Comparison of ENCODE assay signal across 18 cellular contexts in genomic region chr2:122743031-122743675, GRCh38.
DNase-seq lines count a peak whose midpoint lies in the region; ATAC-seq, FAIRE-seq and TF ChIP-seq lines count a peak whose summit lies in the region.
"Had no signal": no experiment of that assay in that cellular context is flagged by ENCODE, and none has a peak within 500 bp of the region (broad histone marks: within the 10 kb centered on the region; RNA-seq: fewer than 3 reads in every experiment).

No MANE protein-coding gene starts in this region.

- peaks cover 6% of the 10 kb centered on the region; the same call in 1 of the 2 replicates for H3K9me2 ChIP-seq in GM23338 (ENCODE audit: insufficient read depth)

- POLR2A ChIA-PET in GM12878 (lab: Charles Lee), result interaction anchor here (1.4 kb wide), 2 partner anchors 35 to 37 kb away, joined by 3 to 6 read pairs; no protein-coding TSS in a partner anchor

- peaks cover 1% of the 10 kb centered on the region for H3K27me3 Mint-ChIP-seq in GM23338 (ENCODE audit: insufficient read depth, low read depth, poor library complexity)
- no peaks in the 10 kb centered on the region for H3K27me3 Mint-ChIP-seq in neural progenitor cell (ENCODE audit: insufficient read depth, low read depth)
- H3K27me3 Mint-ChIP-seq: CD4-positive, alpha-beta memory T cell had no signal

- peaks cover 2% of the 10 kb centered on the region; the same call in 1 of the 3 replicates for H3K9me3 Mint-ChIP-seq in GM23338
- no peaks in the 10 kb centered on the region for H3K9me3 Mint-ChIP-seq in neural progenitor cell

- 0 out of 2 replicates have a peak, but pooled peaks cover 1% of the 10 kb centered on the region for H3K36me3 ChIP-seq in GM23338 (ENCODE audit: insufficient read depth)
- H3K36me3 ChIP-seq in GM12878 (ENCODE audit: control insufficient read depth in 2 of 2, insufficient read depth in 2 of 2, low read length in 1 of 2), result no peaks in the 10 kb centered on the region
- H3K36me3 ChIP-seq in neural progenitor cell, result no peaks in the 10 kb centered on the region
- H3K36me3 ChIP-seq: HAP-1 had no signal

- H3K9ac ChIP-seq in GM12878 (ENCODE audit: control insufficient read depth, insufficient read depth, low read length) (no peak overlapping the region), neural progenitor cell (no peak overlapping the region)
- H3K9ac ChIP-seq: GM23248 had no signal

- DNase-seq in GM23338 (ENCODE audit: low spot score), result no peak
- DNase-seq in GM12878 (ENCODE audit: low read depth, low spot score), result no peak
- DNase-seq in neural progenitor cell (ENCODE audit: low spot score), result no peak
- DNase-seq in activated effector memory CD4-positive, alpha-beta T cell treated with anti-CD3 and anti-CD28 coated beads, Interleukin-2, amount 50 U/mL, for 16 hours, result no peak
- DNase-seq in activated naive CD4-positive, alpha-beta T cell treated with anti-CD3 and anti-CD28 coated beads, Interleukin-2, amount 50 U/mL, for 16 hours, result no peak
- DNase-seq: C1 segment of cervical spinal cord; CD4-positive, alpha-beta memory T cell; COR-L47; DMS153; EL; GDM1; GM23248; HFFc6 had no signal

- no TSS peak for BruUV-seq in GM12878 (replicated peaks; lab: Mats Ljungman, UMichigan)

- no peaks in the 10 kb centered on the region for H4K20me1 ChIP-seq in GM23338 (replicated peaks; ENCODE audit: insufficient read depth)
- H4K20me1 ChIP-seq in GM12878 (ENCODE audit: control insufficient read depth, insufficient read depth), result no peaks in the 10 kb centered on the region
- no peaks in the 10 kb centered on the region for H4K20me1 ChIP-seq in neural progenitor cell (ENCODE audit: low read depth)

- H3K27ac ChIP-seq in GM23338 (ENCODE audit: low read depth) (no peak overlapping the region), GM12878 (ENCODE audit: control insufficient read depth, insufficient read depth) (no peak overlapping the region), neural progenitor cell (no peak overlapping the region)
- H3K27ac ChIP-seq: GM23248 had no signal

- no peak overlapping the region for H3K4me3 ChIP-seq in GM23338
- no peak overlapping the region for H3K4me3 ChIP-seq in GM12878
- H3K4me3 ChIP-seq in neural progenitor cell, result no peak overlapping the region
- H3K4me3 ChIP-seq: GM23248, HAP-1 had no signal

- H3K27me3 ChIP-seq in GM23338 (ENCODE audit: insufficient read depth) (no peaks in the 10 kb centered on the region), GM12878 (replicated peaks in 1 of 2; ENCODE audit: control insufficient read depth in 2 of 2, insufficient read depth in 2 of 2, low read length in 1 of 2) (no peaks in the 10 kb centered on the region), neural progenitor cell (no peaks in the 10 kb centered on the region)

- no peaks in the 10 kb centered on the region for H3F3A ChIP-seq in GM23338 (replicated peaks; ENCODE audit: low read depth)
- H3F3A ChIP-seq in neural progenitor cell (ENCODE audit: low read depth), result no peaks in the 10 kb centered on the region

- H3K9me3 ChIP-seq in GM12878 (replicated peaks; ENCODE audit: control insufficient read depth, insufficient read depth, low read length) (no peaks in the 10 kb centered on the region; the same call in 2 of the 3 replicates), neural progenitor cell (ENCODE audit: low read depth) (no peaks in the 10 kb centered on the region)
- H3K9me3 ChIP-seq: HAP-1 had no signal

- 74% methylated on average over 2 of the region's 2 CpGs for WGBS in GM12878 (ENCODE audit: insufficient coverage, insufficient replicate concordance, low lambda C conversion rate, missing lambda C conversion rate)

- H2AFZ ChIP-seq in GM23338 (peak overlapping the region; percentile 15; the same call in 1 of the 2 replicates), GM12878 (ENCODE audit: control insufficient read depth, low read depth, low read length) (no peak overlapping the region), neural progenitor cell (replicated peaks) (peak overlapping the region; percentile 0)
- H2AFZ ChIP-seq: GM23248 had no signal

- CTCF ChIA-PET in GM12878 (lab: Yijun Ruan, JAX), result interaction anchor here (4.0 kb wide), 1 partner anchor 36 kb away, joined by 25 read pairs; no protein-coding TSS in a partner anchor

- no peak for TF ChIP-seq RAD21 in GM12878 (IDR thresholded peaks at IDR 0.05; ENCODE audit: insufficient read depth, low read depth, low read length)

- H3K79me2 ChIP-seq in GM23338 (replicated peaks; ENCODE audit: insufficient read depth) (no peaks in the 10 kb centered on the region), GM12878 (ENCODE audit: control insufficient read depth, insufficient read depth, low read length) (no peaks in the 10 kb centered on the region), neural progenitor cell (ENCODE audit: low read depth) (no peaks in the 10 kb centered on the region)

- H3K4me3 Mint-ChIP-seq in GM23338, result no peak overlapping the region
- H3K4me3 Mint-ChIP-seq in neural progenitor cell, result no peak overlapping the region
- H3K4me3 Mint-ChIP-seq: CD4-positive, alpha-beta memory T cell; HFFc6 had no signal

- H3K36me3 Mint-ChIP-seq in GM23338 (ENCODE audit: low read depth) (peaks cover 2% of the 10 kb centered on the region), neural progenitor cell (no peaks in the 10 kb centered on the region)
- H3K36me3 Mint-ChIP-seq: CD4-positive, alpha-beta memory T cell had no signal

- no peak for TF ChIP-seq EP300 in GM12878 (IDR thresholded peaks at IDR 0.05; ENCODE audit: borderline replicate concordance in 1 of 2, control insufficient read depth in 1 of 2, low read depth in 2 of 2, low read length in 2 of 2)

- RAD21 ChIA-PET in GM12878 (lab: Charles Lee; ENCODE audit: unreplicated experiment), result no interaction called here

- TF ChIP-seq CTCF in GM23338 (conservative IDR thresholded peaks at IDR 0.05; ENCODE audit: low read depth in 2 of 2) (no peak), GM12878 (IDR thresholded peaks at IDR 0.05 in 2 of 3, conservative IDR thresholded peaks at IDR 0.05 in 1 of 3; ENCODE audit: control insufficient read depth in 2 of 3, extremely low read depth in 1 of 3, insufficient read depth in 1 of 3, low read depth in 3 of 3, low read length in 3 of 3) (no peak), neural progenitor cell (IDR thresholded peaks at IDR 0.05) (no peak)

- SMC1A ChIA-PET in GM12878 (lab: Charles Lee; ENCODE audit: uncharacterized antibody, unreplicated experiment), result interaction anchor here (0.7 to 6.8 kb wide), 3 partner anchors 34 to 225 kb away, joined by 3 to 173 read pairs (median 3); no protein-coding TSS in a partner anchor

- FAIRE-seq in GM12878 (lab: Jason Lieb, UNC), result no peak
- FAIRE-seq: GM12892, GM19239, H54 had no signal

- no peak for TF ChIP-seq POLR2A in GM12878 (IDR thresholded peaks at IDR 0.05; ENCODE audit: low read depth, low read length)

- in situ Hi-C loops in GM12878 (cut with MboI), result loop anchor here (10.0 kb wide), 1 partner anchor 768 kb away; no protein-coding TSS in a partner anchor

- ATAC-seq in GM23338 (no peak), GM12878 (no peak), GM18498 (IDR thresholded peaks at IDR 0.05; ENCODE audit: unreplicated experiment) (no peak)

- intact Hi-C loops in GM12878 (cut with micrococcal nuclease; ENCODE audit: unreplicated experiment), result loop anchor here (5.0 kb wide), 2 partner anchors 106 to 311 kb away; no protein-coding TSS in a partner anchor

- peaks cover 22% of the 10 kb centered on the region; the same call in 1 of the 2 replicates for H3K4me1 ChIP-seq in GM23338 (ENCODE audit: insufficient read depth)
- no peaks in the 10 kb centered on the region for H3K4me1 ChIP-seq in GM12878 (ENCODE audit: control insufficient read depth, insufficient read depth, low read length)
- no peaks in the 10 kb centered on the region for H3K4me1 ChIP-seq in neural progenitor cell
- H3K4me1 ChIP-seq: HAP-1 had no signal

- H3K27ac Mint-ChIP-seq in GM23338, result no peak overlapping the region
- H3K27ac Mint-ChIP-seq in neural progenitor cell, result no peak overlapping the region
- H3K27ac Mint-ChIP-seq: CD4-positive, alpha-beta memory T cell; HFFc6 had no signal

- H3K4me1 Mint-ChIP-seq in GM23338, result peaks cover 28% of the 10 kb centered on the region
- H3K4me1 Mint-ChIP-seq in neural progenitor cell, result peaks cover 2% of the 10 kb centered on the region
- H3K4me1 Mint-ChIP-seq: CD4-positive, alpha-beta memory T cell had no signal

- H3K4me2 ChIP-seq in GM23338 (no peak overlapping the region), GM12878 (ENCODE audit: control insufficient read depth, insufficient read depth) (no peak overlapping the region), neural progenitor cell (no peak overlapping the region)

TF ChIP-seq in GM23338, 12 proteins besides CTCF, POLR2A, EP300 and RAD21 (continues in another document):
- TF ChIP-seq EZH2phosphoT487 (IDR thresholded peaks at IDR 0.05; ENCODE audit: unreplicated experiment), result no peak

TF ChIP-seq in GM12878, 131 proteins besides CTCF, POLR2A, EP300 and RAD21 (continues in another document):
- peak; percentile 49; the same call in 1 of the 2 replicates for TF ChIP-seq IKZF1 (conservative IDR thresholded peaks at IDR 0.05)
- 0 out of 2 replicates have a peak, but pooled peaks have one; percentile 65 for TF ChIP-seq MLLT1 (IDR thresholded peaks at IDR 0.05)
- no peak for TF ChIP-seq CBFB (IDR thresholded peaks at IDR 0.05; ENCODE audit: low read depth)
- peak; percentile 43; the same call in 1 of the 2 replicates for TF ChIP-seq RELB (IDR thresholded peaks at IDR 0.05; ENCODE audit: low read depth)
